In the genomic region with DNA sequence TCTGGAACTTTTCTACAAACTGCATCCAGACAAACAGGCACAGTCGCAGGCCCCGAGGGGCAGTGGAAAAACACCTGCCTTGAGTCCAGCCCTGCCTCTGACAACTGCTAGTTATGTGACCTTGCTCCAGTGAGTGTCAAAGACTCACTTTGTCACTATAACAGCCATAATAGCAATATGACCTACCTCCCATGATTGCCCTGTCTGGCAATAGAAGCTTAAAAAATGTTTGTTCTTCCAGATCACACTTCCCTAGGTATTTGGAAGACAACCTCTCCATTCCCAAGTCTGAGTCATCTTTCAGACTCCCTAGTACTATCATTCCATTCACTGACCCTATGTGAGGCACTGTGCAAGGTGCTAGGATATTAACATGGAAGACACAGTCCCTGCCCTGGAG, we compare ENCODE assay signal across 15 cellular contexts.
A peak's percentile ranks its signal among the peaks of the same experiment; 100 is the strongest.
DNase-seq lines count a peak whose midpoint lies in the region; ATAC-seq and TF ChIP-seq lines count a peak whose summit lies in the region.
"Had no signal": no experiment of that assay in that cellular context is flagged by ENCODE, and none has a peak within 500 bp of the region (broad histone marks: within the 10 kb centered on the region; RNA-seq: fewer than 3 reads in every experiment).

No MANE protein-coding gene starts in this region.

- no peaks in the 10 kb centered on the region for H3K9me2 ChIP-seq in PC-3 (replicated peaks; ENCODE audit: low read length)

- no peaks in the 10 kb centered on the region for H3F3A ChIP-seq in PC-3 (ENCODE audit: low read length, unreplicated experiment)

- peak; percentile 30 for DNase-seq in PC-3
- no peak for DNase-seq in nephron progenitor cell
- no peak for DNase-seq in vagina (ENCODE audit: extremely low spot score in 2 of 2)
- DNase-seq in stimulated activated CD4-positive, alpha-beta T cell treated with anti-CD3 and anti-CD28 coated beads, Interleukin-12 subunit alpha, Interleukin-12 subunit beta, amount 100 ng/mL, for 4 hours, result no peak
- no peak for DNase-seq in effector memory CD4-positive, alpha-beta T cell
- no peak for DNase-seq in NCI-H345 treated with DMSO at 0.1 percent for 48 hours (lab: John Stamatoyannopoulos, UW; ENCODE audit: unreplicated experiment)
- DNase-seq: activated CD4-positive, CD25-positive, alpha-beta regulatory T cell; activated T-cell treated with anti-CD3 and anti-CD28 coated beads, Interleukin-2, amount 50 U/mL, for 48 hours; caudate nucleus; GOT3; NCI-H146 had no signal

- H3K4me3 ChIP-seq in PC-3 (ENCODE audit: low read length) (no peak overlapping the region), gastroesophageal sphincter (no peak overlapping the region), vagina (no peak overlapping the region)
- no peak overlapping the region for H3K4me3 ChIP-seq in effector memory CD4-positive, alpha-beta T cell (ENCODE audit: insufficient read depth, low read depth, low read length, poor library complexity, severe bottlenecking)

- no peak overlapping the region for H3K4me2 ChIP-seq in PC-3 (ENCODE audit: low read length)

- H3K27me3 ChIP-seq in PC-3 (ENCODE audit: low read length), result no peaks in the 10 kb centered on the region
- H3K27me3 ChIP-seq in gastroesophageal sphincter, result no peaks in the 10 kb centered on the region
- no peaks in the 10 kb centered on the region for H3K27me3 ChIP-seq in vagina
- no peaks in the 10 kb centered on the region for H3K27me3 ChIP-seq in effector memory CD4-positive, alpha-beta T cell (replicated peaks; ENCODE audit: control insufficient read depth, insufficient read depth, low read length, poor library complexity, severe bottlenecking)
- H3K27me3 ChIP-seq: neutrophil had no signal

- H3K9ac ChIP-seq in PC-3 (ENCODE audit: low read length), result no peak overlapping the region

- TF ChIP-seq CTCF in PC-3 (conservative IDR thresholded peaks at IDR 0.05; ENCODE audit: low read depth, low read length) (no peak), gastroesophageal sphincter (IDR thresholded peaks at IDR 0.05) (no peak), nephron progenitor cell (IDR thresholded peaks at IDR 0.05) (no peak), vagina (IDR thresholded peaks at IDR 0.05) (no peak)

- H3K27ac Mint-ChIP-seq in nephron progenitor cell, result peak overlapping the region; percentile 36
- H3K27ac Mint-ChIP-seq: stimulated activated effector memory CD8-positive, alpha-beta T cell treated with anti-CD3 and anti-CD28 coated beads, Interleukin-12 subunit alpha, Interleukin-12 subunit beta, amount 100 ng/mL, for 72 hours had no signal

- CTCF ChIA-PET in PC-3 (lab: Charles Lee), result no interaction called here

- H3K9me3 ChIP-seq in PC-3 (ENCODE audit: low read length), result 0 out of 2 replicates have a peak, but pooled peaks cover 4% of the 10 kb centered on the region
- peaks cover 0 to 6% (median 0%) of the 10 kb centered on the region in 3 donors for H3K9me3 ChIP-seq in gastroesophageal sphincter
- H3K9me3 ChIP-seq in vagina, result no peaks in the 10 kb centered on the region
- no peaks in the 10 kb centered on the region for H3K9me3 ChIP-seq in effector memory CD4-positive, alpha-beta T cell (ENCODE audit: control insufficient read depth, low read length)
- H3K9me3 ChIP-seq: neutrophil had no signal

- no peak for TF ChIP-seq EP300 in gastroesophageal sphincter (IDR thresholded peaks at IDR 0.05)

- no peaks in the 10 kb centered on the region for H3K4me1 ChIP-seq in PC-3 (ENCODE audit: insufficient read depth, low read length)
- H3K4me1 ChIP-seq in gastroesophageal sphincter, result peaks cover 38 to 70% (median 52%) of the 10 kb centered on the region in 3 donors
- peaks cover 52% of the 10 kb centered on the region for H3K4me1 ChIP-seq in vagina
- H3K4me1 ChIP-seq in effector memory CD4-positive, alpha-beta T cell (ENCODE audit: control insufficient read depth, insufficient read depth, low read length, poor library complexity, severe bottlenecking), result no peaks in the 10 kb centered on the region

- H3K36me3 ChIP-seq in PC-3 (ENCODE audit: low read depth, low read length), result peaks cover 4% of the 10 kb centered on the region; the same call in 1 of the 2 replicates
- H3K36me3 ChIP-seq in gastroesophageal sphincter, result no peaks in the 10 kb centered on the region
- H3K36me3 ChIP-seq in vagina, result no peaks in the 10 kb centered on the region
- H3K36me3 ChIP-seq in effector memory CD4-positive, alpha-beta T cell (ENCODE audit: control insufficient read depth, insufficient read depth, low read length), result no peaks in the 10 kb centered on the region
- H3K36me3 ChIP-seq: neutrophil had no signal

- no peak overlapping the region for H3K4me3 Mint-ChIP-seq in nephron progenitor cell
- H3K4me3 Mint-ChIP-seq: stimulated activated effector memory CD8-positive, alpha-beta T cell treated with anti-CD3 and anti-CD28 coated beads, Interleukin-12 subunit alpha, Interleukin-12 subunit beta, amount 100 ng/mL, for 72 hours had no signal

- ATAC-seq in PC-3 (peak; percentile 73), gastroesophageal sphincter (peak; percentile 59)
- ATAC-seq: esophagus mucosa; stimulated activated effector memory CD8-positive, alpha-beta T cell treated with anti-CD3 and anti-CD28 coated beads, Interleukin-12 subunit alpha, Interleukin-12 subunit beta, amount 100 ng/mL, for 72 hours had no signal

- H2AFZ ChIP-seq in PC-3 (ENCODE audit: low read length), result no peak overlapping the region

- POLR2A ChIA-PET in PC-3 (lab: Charles Lee; ENCODE audit: unreplicated experiment), result no interaction called here

- intact Hi-C loops in PC-3 (cut with micrococcal nuclease), result no loop called here
- intact Hi-C loops in vagina (cut with DNase I), result no loop called here

- peaks cover 6% of the 10 kb centered on the region for H3K4me1 Mint-ChIP-seq in nephron progenitor cell
- H3K4me1 Mint-ChIP-seq: stimulated activated effector memory CD8-positive, alpha-beta T cell treated with anti-CD3 and anti-CD28 coated beads, Interleukin-12 subunit alpha, Interleukin-12 subunit beta, amount 100 ng/mL, for 72 hours had no signal

- WGBS in gastroesophageal sphincter (ENCODE audit: low coverage in 1 of 2), 2 donors, result 20 to 43% methylated on average over 1 to 2 of the region's 2 CpGs

- H3K27ac ChIP-seq in PC-3 (ENCODE audit: low read length) (no peak overlapping the region), gastroesophageal sphincter (peak overlapping the region; percentile 84 to 95 (median 87)), vagina (peak overlapping the region; percentile 38)
- no peak overlapping the region for H3K27ac ChIP-seq in effector memory CD4-positive, alpha-beta T cell (ENCODE audit: insufficient read depth, low read length, poor library complexity, severe bottlenecking)
- H3K27ac ChIP-seq: neutrophil had no signal

- H3K9me3 Mint-ChIP-seq in nephron progenitor cell, result peaks cover 14% of the 10 kb centered on the region
- H3K9me3 Mint-ChIP-seq: stimulated activated effector memory CD8-positive, alpha-beta T cell treated with anti-CD3 and anti-CD28 coated beads, Interleukin-12 subunit alpha, Interleukin-12 subunit beta, amount 100 ng/mL, for 72 hours had no signal

- peaks cover 2% of the 10 kb centered on the region for H3K27me3 Mint-ChIP-seq in nephron progenitor cell (ENCODE audit: low read depth, poor library complexity)

- TF ChIP-seq POLR2A in gastroesophageal sphincter (IDR thresholded peaks at IDR 0.05) (no peak), vagina (IDR thresholded peaks at IDR 0.05) (no peak)

- no TSS peak for BruUV-seq in PC-3 (replicated peaks; lab: Mats Ljungman, UMichigan)

- H4K20me1 ChIP-seq in PC-3 (ENCODE audit: low read length), result no peaks in the 10 kb centered on the region

- no peaks in the 10 kb centered on the region for H3K79me2 ChIP-seq in PC-3 (ENCODE audit: low read length)

- H3K36me3 Mint-ChIP-seq in nephron progenitor cell (ENCODE audit: low read depth), result peaks cover 34% of the 10 kb centered on the region
- H3K36me3 Mint-ChIP-seq: stimulated activated effector memory CD8-positive, alpha-beta T cell treated with anti-CD3 and anti-CD28 coated beads, Interleukin-12 subunit alpha, Interleukin-12 subunit beta, amount 100 ng/mL, for 72 hours had no signal

Comparison
In these comparisons a context has a peak if more than half of its experiments do, and no peak if none do; other contexts are left out.
1. H3K27ac ChIP-seq: peak in gastroesophageal sphincter (4 of 4) and vagina (single experiment); none in PC-3 (single experiment) and effector memory CD4-positive, alpha-beta T cell (single experiment).